21 cellular contexts compared by ENCODE assay signal in genomic region chr14:61171687-61172086, GRCh38.
DNase-seq lines count a peak whose midpoint lies in the region; ATAC-seq, FAIRE-seq and TF ChIP-seq lines count a peak whose summit lies in the region.
"Had no signal": no experiment of that assay in that cellular context is flagged by ENCODE, and none has a peak within 500 bp of the region (broad histone marks: within the 10 kb centered on the region; RNA-seq: fewer than 3 reads in every experiment).

No MANE protein-coding gene starts in this region.

- H3K9me3 ChIP-seq in GM23248 (ENCODE audit: low read depth) (no peaks in the 10 kb centered on the region), astrocyte (ENCODE audit: insufficient read depth, low read depth, low read length) (peaks cover 3% of the 10 kb centered on the region), parathyroid adenoma (ENCODE audit: control insufficient read depth, low read length) (no peaks in the 10 kb centered on the region)

- in situ Hi-C loops in GM23248 (cut with MboI): no loop called here

- H3K36me3 ChIP-seq in GM23248 (ENCODE audit: low read depth): no peaks in the 10 kb centered on the region
- H3K36me3 ChIP-seq in astrocyte (ENCODE audit: insufficient read depth, low read length): no peaks in the 10 kb centered on the region
- no peaks in the 10 kb centered on the region for H3K36me3 ChIP-seq in parathyroid adenoma (ENCODE audit: control insufficient read depth, insufficient read depth, low read length)

- H3K27ac ChIP-seq in GM23248: no peak overlapping the region
- H3K27ac ChIP-seq in astrocyte (ENCODE audit: low read depth, low read length): no peak overlapping the region
- H3K27ac ChIP-seq in parathyroid adenoma: peak overlapping the region; percentile 54
- H3K27ac ChIP-seq: C4-2B, SK-N-MC had no signal

- FAIRE-seq in astrocyte (lab: Jason Lieb, UNC): no peak
- FAIRE-seq: A204.1, K562 had no signal

- no peaks in the 10 kb centered on the region for H3K79me2 ChIP-seq in GM23248 (ENCODE audit: insufficient read depth)
- no peaks in the 10 kb centered on the region for H3K79me2 ChIP-seq in astrocyte (ENCODE audit: insufficient read depth, low read length)
- no peaks in the 10 kb centered on the region for H3K79me2 ChIP-seq in parathyroid adenoma

- no peaks in the 10 kb centered on the region for H3K36me3 Mint-ChIP-seq in astrocyte (ENCODE audit: low read depth, unreplicated experiment)

- H2AFZ ChIP-seq in GM23248 (no peak overlapping the region), astrocyte (ENCODE audit: low read depth, low read length) (no peak overlapping the region), parathyroid adenoma (peak overlapping the region; percentile 53)

- DNase-seq in GM23248 (peak; percentile 52), astrocyte (ENCODE audit: low read depth) (peak; percentile 50), inferior parietal cortex (ENCODE audit: extremely low spot score) (peak; percentile 26), HK-2 (ENCODE audit: unreplicated experiment) (no peak), cerebellar nuclear complex (lab: John Stamatoyannopoulos, UW) (no peak)
- no peak for DNase-seq in activated CD4-positive, alpha-beta T cell treated with anti-CD3 and anti-CD28 coated beads, Interleukin-2, amount 50 U/mL, for 4 hours
- DNase-seq: AML-193, DMS79 treated with DMSO at 0.1 percent for 48 hours, NCI-H1417, NCI-H187, NCI-H2107, NCI-H510A treated with DMSO at 0.1 percent for 48 hours, NCI-H774, Right ventricle myocardium superior had no signal

- 34 to 42% methylated on average over 2 of the region's 2 CpGs for WGBS in GM23248 (ENCODE audit: low coverage in 1 of 2, low lambda C conversion rate in 2 of 2, missing lambda C conversion rate in 2 of 2), 2 experiments

- no peaks in the 10 kb centered on the region for H3K9me2 ChIP-seq in GM23248 (ENCODE audit: insufficient read depth)

- H3K27me3 ChIP-seq in GM23248 (replicated peaks; ENCODE audit: insufficient read depth) (no peaks in the 10 kb centered on the region), astrocyte (ENCODE audit: insufficient read depth, low read length) (no peaks in the 10 kb centered on the region), parathyroid adenoma (ENCODE audit: control insufficient read depth, insufficient read depth, low read length) (no peaks in the 10 kb centered on the region)

- no peak overlapping the region for H3K4me2 ChIP-seq in GM23248 (ENCODE audit: unreplicated experiment)
- no peak overlapping the region for H3K4me2 ChIP-seq in astrocyte (ENCODE audit: low read length)
- peak overlapping the region; percentile 15 for H3K4me2 ChIP-seq in parathyroid adenoma (ENCODE audit: low read length)

- H3K27me3 Mint-ChIP-seq in astrocyte (ENCODE audit: low read depth, unreplicated experiment): no peaks in the 10 kb centered on the region

- H4K20me1 ChIP-seq in GM23248 (ENCODE audit: insufficient read depth): no peaks in the 10 kb centered on the region
- H4K20me1 ChIP-seq in astrocyte (ENCODE audit: insufficient read depth, low read length): no peaks in the 10 kb centered on the region

- H3K9me3 Mint-ChIP-seq in astrocyte (ENCODE audit: unreplicated experiment): peaks cover 10% of the 10 kb centered on the region

- no peak overlapping the region for H3K4me3 Mint-ChIP-seq in astrocyte (ENCODE audit: unreplicated experiment)

- ATAC-seq in GM18909 (IDR thresholded peaks at IDR 0.05; ENCODE audit: poor library complexity, unreplicated experiment): no peak
- ATAC-seq: HCT116, K562 had no signal

- peaks cover 6% of the 10 kb centered on the region for H3K4me1 Mint-ChIP-seq in astrocyte (ENCODE audit: low read depth, unreplicated experiment)

- H3K9ac ChIP-seq in GM23248 (no peak overlapping the region), astrocyte (ENCODE audit: low read length) (no peak overlapping the region), parathyroid adenoma (no peak overlapping the region)

- H3K27ac Mint-ChIP-seq in astrocyte (ENCODE audit: unreplicated experiment): no peak overlapping the region

- TF ChIP-seq CTCF in astrocyte (IDR thresholded peaks at IDR 0.05; ENCODE audit: insufficient read depth, low read depth, low read length) (no peak), parathyroid adenoma (IDR thresholded peaks at IDR 0.05) (no peak)

- H3K4me1 ChIP-seq in GM23248 (ENCODE audit: insufficient read depth) (peaks cover 18% of the 10 kb centered on the region), astrocyte (ENCODE audit: insufficient read depth, low read length) (peaks cover 5% of the 10 kb centered on the region), parathyroid adenoma (peaks cover 29% of the 10 kb centered on the region)

- H3F3A ChIP-seq in GM23248 (ENCODE audit: insufficient read depth): no peaks in the 10 kb centered on the region

- no peak overlapping the region for H3K4me3 ChIP-seq in GM23248
- H3K4me3 ChIP-seq in astrocyte (ENCODE audit: insufficient read depth, low read depth, low read length): no peak overlapping the region
- H3K4me3 ChIP-seq in parathyroid adenoma (ENCODE audit: low read depth, low read length): no peak overlapping the region
- H3K4me3 ChIP-seq: K562, SK-N-MC had no signal

Comparison
In these comparisons a context has a peak if more than half of its experiments do, and no peak if none do; other contexts are left out.
1. DNase-seq: peak in GM23248 (single experiment), astrocyte (single experiment) and inferior parietal cortex (single experiment); none in HK-2 (single experiment), activated CD4-positive, alpha-beta T cell treated with anti-CD3 and anti-CD28 coated beads, Interleukin-2, amount 50 U/mL, for 4 hours (0 of 2) and cerebellar nuclear complex (0 of 2).